1 cellular context compared by ENCODE assay signal in the genomic region with DNA sequence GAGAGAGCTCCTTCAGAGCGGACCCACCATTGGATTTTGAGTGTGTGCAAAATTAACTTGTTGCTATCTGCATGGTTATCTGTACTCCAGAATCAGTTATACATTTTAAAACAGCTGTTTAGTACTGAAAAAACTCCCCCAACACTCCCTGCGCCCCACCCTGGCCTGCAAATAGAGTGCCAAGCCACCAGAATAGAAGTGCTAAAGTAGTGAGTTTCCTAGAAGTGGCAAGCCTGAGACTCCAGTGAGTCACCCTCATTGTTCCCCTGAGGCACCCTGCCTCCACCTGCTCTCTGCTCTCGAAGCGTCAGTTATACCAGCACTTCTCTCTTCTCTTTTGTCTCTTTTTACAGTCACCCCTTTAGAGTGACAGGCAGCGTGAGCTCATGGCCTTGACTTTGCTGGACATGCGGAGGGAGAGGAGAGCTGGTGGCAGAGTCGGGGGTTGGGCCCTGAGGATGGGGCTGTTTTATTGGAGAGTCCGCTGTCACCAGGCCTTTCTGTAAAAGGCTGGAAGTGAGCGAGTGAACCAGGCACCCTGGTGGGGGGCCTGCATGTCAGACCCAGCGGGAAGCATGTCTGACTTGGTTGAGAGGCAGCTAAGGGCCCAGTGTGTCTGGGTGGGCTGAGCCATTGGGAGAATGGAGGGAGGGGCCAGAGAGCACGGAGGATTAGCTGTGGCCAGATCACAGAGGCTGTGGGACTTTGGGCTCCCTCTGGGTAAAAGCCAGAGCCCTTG.
TF ChIP-seq lines count a peak whose summit lies in the region.

No MANE protein-coding gene starts in this region.

TF ChIP-seq in HepG2, 621 proteins besides CTCF, POLR2A, EP300 and RAD21 (continued from another document):
- no peak for TF ChIP-seq ZNF841 (CRISPR knock-in tag; IDR thresholded peaks at IDR 0.05; ENCODE audit: borderline replicate concordance)
- 0 out of 2 replicates have a peak, but pooled peaks have one; percentile 47 for TF ChIP-seq SOX13 (IDR thresholded peaks at IDR 0.05)
- TF ChIP-seq SOX13 (CRISPR knock-in tag; conservative IDR thresholded peaks at IDR 0.05 in 1 of 2, IDR thresholded peaks at IDR 0.05 in 1 of 2): peak in 1 of 2 experiments; percentile 93; a peak in 2 of 4 replicates
- no peak for TF ChIP-seq ZNF557 (CRISPR knock-in tag; IDR thresholded peaks at IDR 0.05)
- TF ChIP-seq, protein P1, sequence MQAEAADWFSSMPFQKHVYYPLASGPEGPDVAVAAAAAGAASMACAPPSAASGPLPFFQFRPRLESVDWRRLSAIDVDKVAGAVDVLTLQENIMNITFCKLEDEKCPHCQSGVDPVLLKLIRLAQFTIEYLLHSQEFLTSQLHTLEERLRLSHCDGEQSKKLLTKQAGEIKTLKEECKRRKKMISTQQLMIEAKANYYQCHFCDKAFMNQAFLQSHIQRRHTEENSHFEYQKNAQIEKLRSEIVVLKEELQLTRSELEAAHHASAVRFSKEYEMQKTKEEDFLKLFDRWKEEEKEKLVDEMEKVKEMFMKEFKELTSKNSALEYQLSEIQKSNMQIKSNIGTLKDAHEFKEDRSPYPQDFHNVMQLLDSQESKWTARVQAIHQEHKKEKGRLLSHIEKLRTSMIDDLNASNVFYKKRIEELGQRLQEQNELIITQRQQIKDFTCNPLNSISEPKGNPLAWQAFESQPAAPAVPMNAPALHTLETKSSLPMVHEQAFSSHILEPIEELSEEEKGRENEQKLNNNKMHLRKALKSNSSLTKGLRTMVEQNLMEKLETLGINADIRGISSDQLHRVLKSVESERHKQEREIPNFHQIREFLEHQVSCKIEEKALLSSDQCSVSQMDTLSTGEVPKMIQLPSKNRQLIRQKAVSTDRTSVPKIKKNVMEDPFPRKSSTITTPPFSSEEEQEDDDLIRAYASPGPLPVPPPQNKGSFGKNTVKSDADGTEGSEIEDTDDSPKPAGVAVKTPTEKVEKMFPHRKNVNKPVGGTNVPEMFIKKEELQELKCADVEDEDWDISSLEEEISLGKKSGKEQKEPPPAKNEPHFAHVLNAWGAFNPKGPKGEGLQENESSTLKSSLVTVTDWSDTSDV (CRISPR knock-in tag; IDR thresholded peaks at IDR 0.05): no peak
- TF ChIP-seq, protein P2, sequence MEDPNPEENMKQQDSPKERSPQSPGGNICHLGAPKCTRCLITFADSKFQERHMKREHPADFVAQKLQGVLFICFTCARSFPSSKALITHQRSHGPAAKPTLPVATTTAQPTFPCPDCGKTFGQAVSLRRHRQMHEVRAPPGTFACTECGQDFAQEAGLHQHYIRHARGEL (CRISPR knock-in tag; IDR thresholded peaks at IDR 0.05): no peak
- TF ChIP-seq, protein P3, sequence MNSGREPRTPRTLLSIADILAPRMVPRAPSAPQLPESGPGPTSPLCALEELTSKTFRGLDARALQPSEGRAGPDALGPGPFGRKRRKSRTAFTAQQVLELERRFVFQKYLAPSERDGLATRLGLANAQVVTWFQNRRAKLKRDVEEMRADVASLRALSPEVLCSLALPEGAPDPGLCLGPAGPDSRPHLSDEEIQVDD (CRISPR knock-in tag; IDR thresholded peaks at IDR 0.05; ENCODE audit: borderline replicate concordance): peak; percentile 37; the same call in 1 of the 2 replicates
- no peak for TF ChIP-seq THAP11 (CRISPR knock-in tag; IDR thresholded peaks at IDR 0.05)
- no peak for TF ChIP-seq EED (CRISPR knock-in tag; IDR thresholded peaks at IDR 0.05)
- no peak for TF ChIP-seq FOXA1 (IDR thresholded peaks at IDR 0.05)
- TF ChIP-seq FOXA1 (CRISPR knock-in tag; IDR thresholded peaks at IDR 0.05): no peak
- TF ChIP-seq NR2F6 (IDR thresholded peaks at IDR 0.05): no peak
- TF ChIP-seq NR2F6 (CRISPR knock-in tag; IDR thresholded peaks at IDR 0.05): peak; percentile 24; the same call in 1 of the 2 replicates
- peak; percentile 30 for TF ChIP-seq HNF4A (CRISPR knock-in tag; IDR thresholded peaks at IDR 0.05)
- TF ChIP-seq ZKSCAN1 (IDR thresholded peaks at IDR 0.05; ENCODE audit: low read length): no peak
- no peak for TF ChIP-seq PHF8 (CRISPR knock-in tag; IDR thresholded peaks at IDR 0.05)
- no peak for TF ChIP-seq ZNF777 (CRISPR knock-in tag; IDR thresholded peaks at IDR 0.05)
- TF ChIP-seq TGIF2 (CRISPR knock-in tag; IDR thresholded peaks at IDR 0.05): no peak; the same call in 1 of the 2 replicates
- TF ChIP-seq POLR2G (IDR thresholded peaks at IDR 0.05; ENCODE audit: low read depth, low read length): no peak
- no peak for TF ChIP-seq ZNF124 (CRISPR knock-in tag; IDR thresholded peaks at IDR 0.05)
- TF ChIP-seq SPEN (CRISPR knock-in tag; IDR thresholded peaks at IDR 0.05; ENCODE audit: low read depth): no peak
- no peak for TF ChIP-seq ZFP41 (CRISPR knock-in tag; IDR thresholded peaks at IDR 0.05; ENCODE audit: borderline replicate concordance)
- no peak for TF ChIP-seq SMC3 (IDR thresholded peaks at IDR 0.05; ENCODE audit: low read length)
- TF ChIP-seq ZNF17 (CRISPR knock-in tag; IDR thresholded peaks at IDR 0.05): no peak
- TF ChIP-seq, protein P4, sequence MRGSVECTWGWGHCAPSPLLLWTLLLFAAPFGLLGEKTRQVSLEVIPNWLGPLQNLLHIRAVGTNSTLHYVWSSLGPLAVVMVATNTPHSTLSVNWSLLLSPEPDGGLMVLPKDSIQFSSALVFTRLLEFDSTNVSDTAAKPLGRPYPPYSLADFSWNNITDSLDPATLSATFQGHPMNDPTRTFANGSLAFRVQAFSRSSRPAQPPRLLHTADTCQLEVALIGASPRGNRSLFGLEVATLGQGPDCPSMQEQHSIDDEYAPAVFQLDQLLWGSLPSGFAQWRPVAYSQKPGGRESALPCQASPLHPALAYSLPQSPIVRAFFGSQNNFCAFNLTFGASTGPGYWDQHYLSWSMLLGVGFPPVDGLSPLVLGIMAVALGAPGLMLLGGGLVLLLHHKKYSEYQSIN (CRISPR knock-in tag; IDR thresholded peaks at IDR 0.05; ENCODE audit: borderline replicate concordance): no peak
- TF ChIP-seq ZNF451 (CRISPR knock-in tag; IDR thresholded peaks at IDR 0.05): no peak
- TF ChIP-seq ZNF614 (CRISPR knock-in tag; IDR thresholded peaks at IDR 0.05; ENCODE audit: borderline replicate concordance): no peak
- no peak for TF ChIP-seq THYN1 (CRISPR knock-in tag; IDR thresholded peaks at IDR 0.05; ENCODE audit: borderline replicate concordance, low read depth)
- TF ChIP-seq ARNT (IDR thresholded peaks at IDR 0.05): no peak
- TF ChIP-seq NR3C1 (CRISPR knock-in tag; IDR thresholded peaks at IDR 0.05): no peak
- TF ChIP-seq, protein P5, sequence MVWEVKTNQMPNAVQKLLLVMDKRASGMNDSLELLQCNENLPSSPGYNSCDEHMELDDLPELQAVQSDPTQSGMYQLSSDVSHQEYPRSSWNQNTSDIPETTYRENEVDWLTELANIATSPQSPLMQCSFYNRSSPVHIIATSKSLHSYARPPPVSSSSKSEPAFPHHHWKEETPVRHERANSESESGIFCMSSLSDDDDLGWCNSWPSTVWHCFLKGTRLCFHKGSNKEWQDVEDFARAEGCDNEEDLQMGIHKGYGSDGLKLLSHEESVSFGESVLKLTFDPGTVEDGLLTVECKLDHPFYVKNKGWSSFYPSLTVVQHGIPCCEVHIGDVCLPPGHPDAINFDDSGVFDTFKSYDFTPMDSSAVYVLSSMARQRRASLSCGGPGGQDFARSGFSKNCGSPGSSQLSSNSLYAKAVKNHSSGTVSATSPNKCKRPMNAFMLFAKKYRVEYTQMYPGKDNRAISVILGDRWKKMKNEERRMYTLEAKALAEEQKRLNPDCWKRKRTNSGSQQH (CRISPR knock-in tag; IDR thresholded peaks at IDR 0.05; ENCODE audit: low read depth): no peak
- no peak for TF ChIP-seq ZFP62 (CRISPR knock-in tag; IDR thresholded peaks at IDR 0.05)
- no peak for TF ChIP-seq YEATS2 (CRISPR knock-in tag; IDR thresholded peaks at IDR 0.05; ENCODE audit: borderline replicate concordance)
- no peak for TF ChIP-seq ZNF746 (CRISPR knock-in tag; IDR thresholded peaks at IDR 0.05)
- TF ChIP-seq ESRRA (CRISPR knock-in tag; IDR thresholded peaks at IDR 0.05; ENCODE audit: low read depth): no peak
- TF ChIP-seq, protein P6, sequence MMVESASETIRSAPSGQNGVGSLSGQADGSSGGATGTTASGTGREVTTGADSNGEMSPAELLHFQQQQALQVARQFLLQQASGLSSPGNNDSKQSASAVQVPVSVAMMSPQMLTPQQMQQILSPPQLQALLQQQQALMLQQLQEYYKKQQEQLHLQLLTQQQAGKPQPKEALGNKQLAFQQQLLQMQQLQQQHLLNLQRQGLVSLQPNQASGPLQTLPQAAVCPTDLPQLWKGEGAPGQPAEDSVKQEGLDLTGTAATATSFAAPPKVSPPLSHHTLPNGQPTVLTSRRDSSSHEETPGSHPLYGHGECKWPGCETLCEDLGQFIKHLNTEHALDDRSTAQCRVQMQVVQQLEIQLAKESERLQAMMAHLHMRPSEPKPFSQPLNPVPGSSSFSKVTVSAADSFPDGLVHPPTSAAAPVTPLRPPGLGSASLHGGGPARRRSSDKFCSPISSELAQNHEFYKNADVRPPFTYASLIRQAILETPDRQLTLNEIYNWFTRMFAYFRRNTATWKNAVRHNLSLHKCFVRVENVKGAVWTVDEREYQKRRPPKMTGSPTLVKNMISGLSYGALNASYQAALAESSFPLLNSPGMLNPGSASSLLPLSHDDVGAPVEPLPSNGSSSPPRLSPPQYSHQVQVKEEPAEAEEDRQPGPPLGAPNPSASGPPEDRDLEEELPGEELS (CRISPR knock-in tag; IDR thresholded peaks at IDR 0.05): 0 out of 2 replicates have a peak, but pooled peaks have one; percentile 25
- TF ChIP-seq ZNF775 (CRISPR knock-in tag; IDR thresholded peaks at IDR 0.05; ENCODE audit: borderline replicate concordance): no peak
- 0 out of 2 replicates have a peak, but pooled peaks have one; percentile 30 for TF ChIP-seq ZNF556 (CRISPR knock-in tag; IDR thresholded peaks at IDR 0.05; ENCODE audit: borderline replicate concordance)
- no peak for TF ChIP-seq ZNF460 (CRISPR knock-in tag; IDR thresholded peaks at IDR 0.05; ENCODE audit: borderline replicate concordance)
- TF ChIP-seq ETV5 (CRISPR knock-in tag; IDR thresholded peaks at IDR 0.05; ENCODE audit: borderline replicate concordance): no peak
- no peak for TF ChIP-seq IRX3 (CRISPR knock-in tag; IDR thresholded peaks at IDR 0.05; ENCODE audit: borderline replicate concordance, low read depth)
